ENCODE assay signal across 1 cellular context in the genomic region with DNA sequence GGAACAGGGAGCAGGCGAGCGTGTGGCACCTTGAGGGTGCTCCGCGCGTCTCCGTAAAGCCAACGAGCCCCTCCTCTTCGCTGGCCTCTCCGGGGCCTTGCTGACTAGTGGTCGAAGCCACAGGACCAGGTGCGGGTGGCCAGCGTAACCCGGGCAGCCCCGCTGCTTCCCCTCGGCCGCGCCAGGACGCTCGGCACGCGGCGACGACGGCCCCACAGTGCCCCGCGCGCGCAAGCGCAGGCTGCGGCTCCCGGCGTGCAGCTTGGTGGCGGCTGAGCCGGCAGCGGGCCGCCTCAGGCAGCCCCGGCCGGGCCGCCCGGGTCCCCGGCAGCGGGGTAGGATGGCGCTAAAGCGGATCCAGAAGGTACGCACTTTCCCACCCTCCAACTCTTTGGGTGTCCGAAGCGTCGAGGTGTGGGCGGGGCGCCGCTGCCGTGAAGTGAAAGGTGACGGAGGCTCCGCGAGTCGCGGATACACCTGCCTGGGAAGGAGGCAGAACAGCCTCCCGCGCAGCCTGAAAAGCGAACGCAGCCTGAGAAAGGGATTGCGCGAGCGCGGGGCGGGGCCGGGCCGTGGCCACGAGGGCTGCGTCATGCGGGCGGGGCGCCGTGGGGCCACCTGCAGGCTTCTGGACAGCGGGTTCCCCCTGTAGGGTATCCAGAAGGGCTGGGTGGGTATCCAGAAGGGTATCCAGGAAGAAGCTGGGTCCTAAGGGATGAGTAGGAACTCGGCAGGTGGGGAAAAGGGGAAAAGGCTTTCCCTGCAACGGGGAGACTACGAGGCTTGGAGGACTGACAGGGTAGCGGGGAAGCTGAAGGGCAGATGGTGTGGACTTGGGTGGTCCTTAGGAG.
TF ChIP-seq lines count a peak whose summit lies in the region.

A gene (plus strand): TSS at position 244 of the 851 bp plus-strand sequence. CDS start 97 bp downstream, at position 341.

TF ChIP-seq in HepG2, 621 proteins besides CTCF, POLR2A, EP300 and RAD21 (continued from another document and continues in another):
- TF ChIP-seq, protein P1, sequence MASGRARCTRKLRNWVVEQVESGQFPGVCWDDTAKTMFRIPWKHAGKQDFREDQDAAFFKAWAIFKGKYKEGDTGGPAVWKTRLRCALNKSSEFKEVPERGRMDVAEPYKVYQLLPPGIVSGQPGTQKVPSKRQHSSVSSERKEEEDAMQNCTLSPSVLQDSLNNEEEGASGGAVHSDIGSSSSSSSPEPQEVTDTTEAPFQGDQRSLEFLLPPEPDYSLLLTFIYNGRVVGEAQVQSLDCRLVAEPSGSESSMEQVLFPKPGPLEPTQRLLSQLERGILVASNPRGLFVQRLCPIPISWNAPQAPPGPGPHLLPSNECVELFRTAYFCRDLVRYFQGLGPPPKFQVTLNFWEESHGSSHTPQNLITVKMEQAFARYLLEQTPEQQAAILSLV (CRISPR knock-in tag; IDR thresholded peaks at IDR 0.05; ENCODE audit: borderline replicate concordance) = peak; percentile 92; the same call in 1 of the 2 replicates
- TF ChIP-seq JUND (CRISPR knock-in tag; IDR thresholded peaks at IDR 0.05) = peak; percentile 5; the same call in 1 of the 2 replicates
- TF ChIP-seq, protein P2, sequence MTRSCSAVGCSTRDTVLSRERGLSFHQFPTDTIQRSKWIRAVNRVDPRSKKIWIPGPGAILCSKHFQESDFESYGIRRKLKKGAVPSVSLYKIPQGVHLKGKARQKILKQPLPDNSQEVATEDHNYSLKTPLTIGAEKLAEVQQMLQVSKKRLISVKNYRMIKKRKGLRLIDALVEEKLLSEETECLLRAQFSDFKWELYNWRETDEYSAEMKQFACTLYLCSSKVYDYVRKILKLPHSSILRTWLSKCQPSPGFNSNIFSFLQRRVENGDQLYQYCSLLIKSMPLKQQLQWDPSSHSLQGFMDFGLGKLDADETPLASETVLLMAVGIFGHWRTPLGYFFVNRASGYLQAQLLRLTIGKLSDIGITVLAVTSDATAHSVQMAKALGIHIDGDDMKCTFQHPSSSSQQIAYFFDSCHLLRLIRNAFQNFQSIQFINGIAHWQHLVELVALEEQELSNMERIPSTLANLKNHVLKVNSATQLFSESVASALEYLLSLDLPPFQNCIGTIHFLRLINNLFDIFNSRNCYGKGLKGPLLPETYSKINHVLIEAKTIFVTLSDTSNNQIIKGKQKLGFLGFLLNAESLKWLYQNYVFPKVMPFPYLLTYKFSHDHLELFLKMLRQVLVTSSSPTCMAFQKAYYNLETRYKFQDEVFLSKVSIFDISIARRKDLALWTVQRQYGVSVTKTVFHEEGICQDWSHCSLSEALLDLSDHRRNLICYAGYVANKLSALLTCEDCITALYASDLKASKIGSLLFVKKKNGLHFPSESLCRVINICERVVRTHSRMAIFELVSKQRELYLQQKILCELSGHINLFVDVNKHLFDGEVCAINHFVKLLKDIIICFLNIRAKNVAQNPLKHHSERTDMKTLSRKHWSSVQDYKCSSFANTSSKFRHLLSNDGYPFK (CRISPR knock-in tag; IDR thresholded peaks at IDR 0.05; ENCODE audit: borderline replicate concordance) = peak; percentile 78; the same call in 1 of the 2 replicates
- TF ChIP-seq RNF2 (conservative IDR thresholded peaks at IDR 0.05; ENCODE audit: low read depth) = peak; percentile 97
- TF ChIP-seq, protein P3, sequence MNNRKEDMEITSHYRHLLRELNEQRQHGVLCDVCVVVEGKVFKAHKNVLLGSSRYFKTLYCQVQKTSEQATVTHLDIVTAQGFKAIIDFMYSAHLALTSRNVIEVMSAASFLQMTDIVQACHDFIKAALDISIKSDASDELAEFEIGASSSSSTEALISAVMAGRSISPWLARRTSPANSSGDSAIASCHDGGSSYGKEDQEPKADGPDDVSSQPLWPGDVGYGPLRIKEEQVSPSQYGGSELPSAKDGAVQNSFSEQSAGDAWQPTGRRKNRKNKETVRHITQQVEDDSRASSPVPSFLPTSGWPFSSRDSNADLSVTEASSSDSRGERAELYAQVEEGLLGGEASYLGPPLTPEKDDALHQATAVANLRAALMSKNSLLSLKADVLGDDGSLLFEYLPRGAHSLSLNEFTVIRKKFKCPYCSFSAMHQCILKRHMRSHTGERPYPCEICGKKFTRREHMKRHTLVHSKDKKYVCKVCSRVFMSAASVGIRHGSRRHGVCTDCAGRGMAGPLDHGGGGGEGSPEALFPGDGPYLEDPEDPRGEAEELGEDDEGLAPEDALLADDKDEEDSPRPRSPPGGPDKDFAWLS (CRISPR knock-in tag; IDR thresholded peaks at IDR 0.05; ENCODE audit: borderline replicate concordance) = no peak
- TF ChIP-seq CHD2 (IDR thresholded peaks at IDR 0.05; ENCODE audit: low read depth, low read length) = no peak
- TF ChIP-seq GZF1 (CRISPR knock-in tag; IDR thresholded peaks at IDR 0.05) = peak; percentile 77
- no peak for TF ChIP-seq SETDB1 (CRISPR knock-in tag; IDR thresholded peaks at IDR 0.05; ENCODE audit: borderline replicate concordance)
- peak; percentile 100 for TF ChIP-seq ZNF343 (CRISPR knock-in tag; IDR thresholded peaks at IDR 0.05)
- no peak for TF ChIP-seq ZNF260 (CRISPR knock-in tag; IDR thresholded peaks at IDR 0.05; ENCODE audit: borderline replicate concordance, low read depth)
- TF ChIP-seq, protein P4, sequence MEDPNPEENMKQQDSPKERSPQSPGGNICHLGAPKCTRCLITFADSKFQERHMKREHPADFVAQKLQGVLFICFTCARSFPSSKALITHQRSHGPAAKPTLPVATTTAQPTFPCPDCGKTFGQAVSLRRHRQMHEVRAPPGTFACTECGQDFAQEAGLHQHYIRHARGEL (CRISPR knock-in tag; IDR thresholded peaks at IDR 0.05) = peak; percentile 25; the same call in 1 of the 2 replicates
- TF ChIP-seq, protein P5, sequence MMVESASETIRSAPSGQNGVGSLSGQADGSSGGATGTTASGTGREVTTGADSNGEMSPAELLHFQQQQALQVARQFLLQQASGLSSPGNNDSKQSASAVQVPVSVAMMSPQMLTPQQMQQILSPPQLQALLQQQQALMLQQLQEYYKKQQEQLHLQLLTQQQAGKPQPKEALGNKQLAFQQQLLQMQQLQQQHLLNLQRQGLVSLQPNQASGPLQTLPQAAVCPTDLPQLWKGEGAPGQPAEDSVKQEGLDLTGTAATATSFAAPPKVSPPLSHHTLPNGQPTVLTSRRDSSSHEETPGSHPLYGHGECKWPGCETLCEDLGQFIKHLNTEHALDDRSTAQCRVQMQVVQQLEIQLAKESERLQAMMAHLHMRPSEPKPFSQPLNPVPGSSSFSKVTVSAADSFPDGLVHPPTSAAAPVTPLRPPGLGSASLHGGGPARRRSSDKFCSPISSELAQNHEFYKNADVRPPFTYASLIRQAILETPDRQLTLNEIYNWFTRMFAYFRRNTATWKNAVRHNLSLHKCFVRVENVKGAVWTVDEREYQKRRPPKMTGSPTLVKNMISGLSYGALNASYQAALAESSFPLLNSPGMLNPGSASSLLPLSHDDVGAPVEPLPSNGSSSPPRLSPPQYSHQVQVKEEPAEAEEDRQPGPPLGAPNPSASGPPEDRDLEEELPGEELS (CRISPR knock-in tag; IDR thresholded peaks at IDR 0.05) = peak; percentile 45; the same call in 1 of the 2 replicates
- TF ChIP-seq, protein P6, sequence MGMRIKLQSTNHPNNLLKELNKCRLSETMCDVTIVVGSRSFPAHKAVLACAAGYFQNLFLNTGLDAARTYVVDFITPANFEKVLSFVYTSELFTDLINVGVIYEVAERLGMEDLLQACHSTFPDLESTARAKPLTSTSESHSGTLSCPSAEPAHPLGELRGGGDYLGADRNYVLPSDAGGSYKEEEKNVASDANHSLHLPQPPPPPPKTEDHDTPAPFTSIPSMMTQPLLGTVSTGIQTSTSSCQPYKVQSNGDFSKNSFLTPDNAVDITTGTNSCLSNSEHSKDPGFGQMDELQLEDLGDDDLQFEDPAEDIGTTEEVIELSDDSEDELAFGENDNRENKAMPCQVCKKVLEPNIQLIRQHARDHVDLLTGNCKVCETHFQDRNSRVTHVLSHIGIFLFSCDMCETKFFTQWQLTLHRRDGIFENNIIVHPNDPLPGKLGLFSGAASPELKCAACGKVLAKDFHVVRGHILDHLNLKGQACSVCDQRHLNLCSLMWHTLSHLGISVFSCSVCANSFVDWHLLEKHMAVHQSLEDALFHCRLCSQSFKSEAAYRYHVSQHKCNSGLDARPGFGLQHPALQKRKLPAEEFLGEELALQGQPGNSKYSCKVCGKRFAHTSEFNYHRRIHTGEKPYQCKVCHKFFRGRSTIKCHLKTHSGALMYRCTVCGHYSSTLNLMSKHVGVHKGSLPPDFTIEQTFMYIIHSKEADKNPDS (CRISPR knock-in tag; IDR thresholded peaks at IDR 0.05) = no peak
- TF ChIP-seq PHF20 (CRISPR knock-in tag; IDR thresholded peaks at IDR 0.05) = peak; percentile 71
- TF ChIP-seq TEAD2 (CRISPR knock-in tag; IDR thresholded peaks at IDR 0.05) = peak; percentile 38; the same call in 1 of the 2 replicates
- peak; percentile 98 for TF ChIP-seq SRY (CRISPR knock-in tag; IDR thresholded peaks at IDR 0.05)
- TF ChIP-seq, protein P7, sequence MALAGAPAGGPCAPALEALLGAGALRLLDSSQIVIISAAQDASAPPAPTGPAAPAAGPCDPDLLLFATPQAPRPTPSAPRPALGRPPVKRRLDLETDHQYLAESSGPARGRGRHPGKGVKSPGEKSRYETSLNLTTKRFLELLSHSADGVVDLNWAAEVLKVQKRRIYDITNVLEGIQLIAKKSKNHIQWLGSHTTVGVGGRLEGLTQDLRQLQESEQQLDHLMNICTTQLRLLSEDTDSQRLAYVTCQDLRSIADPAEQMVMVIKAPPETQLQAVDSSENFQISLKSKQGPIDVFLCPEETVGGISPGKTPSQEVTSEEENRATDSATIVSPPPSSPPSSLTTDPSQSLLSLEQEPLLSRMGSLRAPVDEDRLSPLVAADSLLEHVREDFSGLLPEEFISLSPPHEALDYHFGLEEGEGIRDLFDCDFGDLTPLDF (CRISPR knock-in tag; IDR thresholded peaks at IDR 0.05) = peak; percentile 89
- TF ChIP-seq ZNF749 (CRISPR knock-in tag; IDR thresholded peaks at IDR 0.05; ENCODE audit: borderline replicate concordance) = peak; percentile 97
- TF ChIP-seq ZNF644 (CRISPR knock-in tag; IDR thresholded peaks at IDR 0.05; ENCODE audit: low read depth) = no peak
- TF ChIP-seq ZNF562 (CRISPR knock-in tag; IDR thresholded peaks at IDR 0.05; ENCODE audit: borderline replicate concordance) = peak; percentile 63; the same call in 1 of the 2 replicates
- TF ChIP-seq ZNF709 (CRISPR knock-in tag; IDR thresholded peaks at IDR 0.05) = peak; percentile 97
- TF ChIP-seq ZMYM2 (CRISPR knock-in tag; IDR thresholded peaks at IDR 0.05) = no peak
- peak; percentile 78; the same call in 2 of the 3 replicates for TF ChIP-seq MXI1 (IDR thresholded peaks at IDR 0.05; ENCODE audit: borderline replicate concordance, low read depth, low read length)
- peak; percentile 93 for TF ChIP-seq ZNF678 (CRISPR knock-in tag; IDR thresholded peaks at IDR 0.05)
- no peak; the same call in 1 of the 2 replicates for TF ChIP-seq ZNF317 (CRISPR knock-in tag; IDR thresholded peaks at IDR 0.05)
- TF ChIP-seq TMF1 (CRISPR knock-in tag; IDR thresholded peaks at IDR 0.05; ENCODE audit: low read depth) = peak; percentile 95
- no peak for TF ChIP-seq ZBTB42 (CRISPR knock-in tag; IDR thresholded peaks at IDR 0.05)
- TF ChIP-seq, protein P8, sequence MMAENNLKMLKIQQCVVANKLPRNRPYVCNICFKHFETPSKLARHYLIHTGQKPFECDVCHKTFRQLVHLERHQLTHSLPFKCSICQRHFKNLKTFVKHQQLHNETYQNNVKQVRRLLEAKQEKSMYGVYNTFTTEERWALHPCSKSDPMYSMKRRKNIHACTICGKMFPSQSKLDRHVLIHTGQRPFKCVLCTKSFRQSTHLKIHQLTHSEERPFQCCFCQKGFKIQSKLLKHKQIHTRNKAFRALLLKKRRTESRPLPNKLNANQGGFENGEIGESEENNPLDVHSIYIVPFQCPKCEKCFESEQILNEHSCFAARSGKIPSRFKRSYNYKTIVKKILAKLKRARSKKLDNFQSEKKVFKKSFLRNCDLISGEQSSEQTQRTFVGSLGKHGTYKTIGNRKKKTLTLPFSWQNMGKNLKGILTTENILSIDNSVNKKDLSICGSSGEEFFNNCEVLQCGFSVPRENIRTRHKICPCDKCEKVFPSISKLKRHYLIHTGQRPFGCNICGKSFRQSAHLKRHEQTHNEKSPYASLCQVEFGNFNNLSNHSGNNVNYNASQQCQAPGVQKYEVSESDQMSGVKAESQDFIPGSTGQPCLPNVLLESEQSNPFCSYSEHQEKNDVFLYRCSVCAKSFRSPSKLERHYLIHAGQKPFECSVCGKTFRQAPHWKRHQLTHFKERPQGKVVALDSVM (CRISPR knock-in tag; IDR thresholded peaks at IDR 0.05) = peak; percentile 82
- TF ChIP-seq, protein P9, sequence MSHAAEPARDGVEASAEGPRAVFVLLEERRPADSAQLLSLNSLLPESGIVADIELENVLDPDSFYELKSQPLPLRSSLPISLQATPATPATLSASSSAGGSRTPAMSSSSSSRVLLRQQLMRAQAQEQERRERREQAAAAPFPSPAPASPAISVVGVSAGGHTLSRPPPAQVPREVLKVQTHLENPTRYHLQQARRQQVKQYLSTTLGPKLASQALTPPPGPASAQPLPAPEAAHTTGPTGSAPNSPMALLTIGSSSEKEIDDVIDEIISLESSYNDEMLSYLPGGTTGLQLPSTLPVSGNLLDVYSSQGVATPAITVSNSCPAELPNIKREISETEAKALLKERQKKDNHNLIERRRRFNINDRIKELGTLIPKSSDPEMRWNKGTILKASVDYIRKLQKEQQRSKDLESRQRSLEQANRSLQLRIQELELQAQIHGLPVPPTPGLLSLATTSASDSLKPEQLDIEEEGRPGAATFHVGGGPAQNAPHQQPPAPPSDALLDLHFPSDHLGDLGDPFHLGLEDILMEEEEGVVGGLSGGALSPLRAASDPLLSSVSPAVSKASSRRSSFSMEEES (CRISPR knock-in tag; IDR thresholded peaks at IDR 0.05) = no peak; the same call in 1 of the 2 replicates
- no peak for TF ChIP-seq NFE2 (CRISPR knock-in tag; IDR thresholded peaks at IDR 0.05)
- TF ChIP-seq, protein P10, sequence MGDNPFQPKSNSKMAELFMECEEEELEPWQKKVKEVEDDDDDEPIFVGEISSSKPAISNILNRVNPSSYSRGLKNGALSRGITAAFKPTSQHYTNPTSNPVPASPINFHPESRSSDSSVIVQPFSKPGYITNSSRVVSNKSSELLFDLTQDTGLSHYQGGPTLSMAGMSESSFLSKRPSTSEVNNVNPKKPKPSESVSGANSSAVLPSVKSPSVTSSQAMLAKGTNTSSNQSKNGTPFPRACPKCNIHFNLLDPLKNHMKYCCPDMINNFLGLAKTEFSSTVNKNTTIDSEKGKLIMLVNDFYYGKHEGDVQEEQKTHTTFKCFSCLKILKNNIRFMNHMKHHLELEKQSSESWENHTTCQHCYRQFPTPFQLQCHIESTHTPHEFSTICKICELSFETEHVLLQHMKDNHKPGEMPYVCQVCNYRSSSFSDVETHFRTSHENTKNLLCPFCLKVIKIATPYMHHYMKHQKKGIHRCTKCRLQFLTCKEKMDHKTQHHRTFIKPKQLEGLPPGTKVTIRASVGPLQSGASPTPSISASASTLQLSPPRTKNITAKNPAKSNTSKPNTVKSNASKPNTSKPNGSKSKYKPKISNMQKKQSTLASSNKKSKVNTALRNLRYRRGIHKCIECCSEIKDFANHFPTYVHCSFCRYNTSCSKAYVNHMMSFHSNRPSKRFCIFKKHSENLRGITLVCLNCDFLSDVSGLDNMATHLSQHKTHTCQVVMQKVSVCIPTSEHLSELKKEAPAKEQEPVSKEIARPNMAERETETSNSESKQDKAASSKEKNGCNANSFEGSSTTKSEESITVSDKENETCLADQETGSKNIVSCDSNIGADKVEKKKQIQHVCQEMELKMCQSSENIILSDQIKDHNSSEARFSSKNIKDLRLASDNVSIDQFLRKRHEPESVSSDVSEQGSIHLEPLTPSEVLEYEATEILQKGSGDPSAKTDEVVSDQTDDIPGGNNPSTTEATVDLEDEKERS (CRISPR knock-in tag; IDR thresholded peaks at IDR 0.05) = no peak
- peak; percentile 47 for TF ChIP-seq ELF3 (CRISPR knock-in tag; IDR thresholded peaks at IDR 0.05)
- peak; percentile 86; the same call in 1 of the 2 replicates for TF ChIP-seq DNMT1 (CRISPR knock-in tag; IDR thresholded peaks at IDR 0.05)
- TF ChIP-seq NCOA5 (CRISPR knock-in tag; IDR thresholded peaks at IDR 0.05) = no peak
- TF ChIP-seq GABPA (IDR thresholded peaks at IDR 0.05; ENCODE audit: low read depth, low read length) = no peak
- TF ChIP-seq GABPA (CRISPR knock-in tag; IDR thresholded peaks at IDR 0.05; ENCODE audit: low read depth) = no peak
- TF ChIP-seq ZNF33A (CRISPR knock-in tag; IDR thresholded peaks at IDR 0.05; ENCODE audit: borderline replicate concordance) = no peak
